21 cellular contexts compared by ENCODE assay signal in the genomic region with DNA sequence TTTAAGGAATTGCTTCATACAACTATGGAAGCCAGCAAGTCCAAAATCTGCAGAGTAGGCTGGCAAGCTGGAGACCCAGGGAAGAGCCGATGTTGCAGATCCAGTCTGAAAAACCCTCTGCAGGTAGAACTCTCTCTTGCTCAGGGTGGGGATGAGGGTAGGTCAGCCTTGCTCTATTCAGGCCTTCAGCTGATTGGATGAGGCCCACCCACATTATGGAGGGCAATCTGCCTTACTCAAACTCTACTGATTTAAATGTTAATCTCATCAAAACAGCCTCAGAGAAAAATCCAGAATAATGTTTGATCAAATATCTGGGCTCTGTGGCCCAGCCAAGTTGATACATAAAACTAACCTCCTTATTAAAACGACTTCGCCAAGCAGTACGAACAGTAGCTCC.
"Had no signal": no experiment of that assay in that cellular context is flagged by ENCODE, and none has a peak within 500 bp of the region (broad histone marks: within the 10 kb centered on the region; RNA-seq: fewer than 3 reads in every experiment).

No MANE protein-coding gene starts in this region.

- H3K4me1 Mint-ChIP-seq: naive thymus-derived CD8-positive, alpha-beta T cell; neural progenitor cell had no signal

- H3K4me1 ChIP-seq: neural progenitor cell, right lobe of liver, upper lobe of right lung had no signal

- H3K27ac ChIP-seq: coronary artery, foreskin keratinocyte, left lung, neural progenitor cell, right lobe of liver, upper lobe of right lung had no signal

- H3K36me3 Mint-ChIP-seq: activated naive CD4-positive, alpha-beta T cell treated with anti-CD3 and anti-CD28 coated beads, Interleukin-2, amount 10 ng/mL, durations not matched to agents 7 days and 5 days; mesothelial cell of epicardium; naive thymus-derived CD8-positive, alpha-beta T cell; neural progenitor cell had no signal

- ATAC-seq: activated T-cell treated with anti-CD3 and anti-CD28 coated beads, Interleukin-2, amount 50 U/mL, for 72 hours; left lung; naive thymus-derived CD8-positive, alpha-beta T cell; right lobe of liver; upper lobe of right lung had no signal

- H3K27ac Mint-ChIP-seq: activated CD4-positive, alpha-beta T cell treated with anti-CD3 and anti-CD28 coated beads, Interleukin-2, amount 10 ng/mL, durations not matched to agents 7 days and 5 days; activated naive CD4-positive, alpha-beta T cell treated with anti-CD3 and anti-CD28 coated beads, Interleukin-2, amount 10 ng/mL, durations not matched to agents 7 days and 5 days; activated T-cell treated with anti-CD3 and anti-CD28 coated beads, Interleukin-2, amount 50 U/mL, for 72 hours; mesothelial cell of epicardium; naive thymus-derived CD8-positive, alpha-beta T cell; neural progenitor cell; T-helper 1 cell treated with Interleukin-12 subunit alpha and Interleukin-12 subunit beta and Interleukin-4 antibody, amounts not matched to agents 30 μg/mL and 1 μg/mL, for 36 hours had no signal

- DNase-seq: activated CD4-positive, alpha-beta T cell treated with anti-CD3 and anti-CD28 coated beads, Interleukin-2, amount 10 ng/mL, durations not matched to agents 7 days and 5 days; activated effector memory CD4-positive, alpha-beta T cell treated with anti-CD3 and anti-CD28 coated beads, Interleukin-2, amount 50 U/mL, for 16 hours; activated naive CD4-positive, alpha-beta T cell treated with anti-CD3 and anti-CD28 coated beads, Interleukin-2, amount 10 ng/mL, durations not matched to agents 7 days and 5 days; activated T-cell treated with anti-CD3 and anti-CD28 coated beads, Interleukin-2, amount 50 U/mL, for 72 hours; amygdala; cerebellar nuclear complex; erythroblast; left lung; naive thymus-derived CD8-positive, alpha-beta T cell; right lobe of liver; stimulated activated CD4-positive, alpha-beta T cell treated with anti-CD3 and anti-CD28 coated beads, Interleukin-2, amount 100 ng/mL, for 48 hours; stimulated activated CD8-positive, alpha-beta memory T cell treated with anti-CD3 and anti-CD28 coated beads, Interleukin-4, amount 100 ng/mL, for 48 hours; stimulated activated naive CD4-positive, alpha-beta T cell; T1000; upper lobe of right lung had no signal

- H3K36me3 ChIP-seq: left lung, neural progenitor cell, right lobe of liver, upper lobe of right lung had no signal

- H3K27me3 ChIP-seq: foreskin keratinocyte, left lung, neural progenitor cell, right lobe of liver, upper lobe of right lung had no signal

- H3K4me3 ChIP-seq: coronary artery, left lung, lung, neural progenitor cell, right lobe of liver, upper lobe of right lung had no signal

- H3K9me3 ChIP-seq: left lung, right lobe of liver, upper lobe of right lung had no signal

- H3K9me3 Mint-ChIP-seq: naive thymus-derived CD8-positive, alpha-beta T cell; T-helper 1 cell treated with Interleukin-12 subunit alpha and Interleukin-12 subunit beta and Interleukin-4 antibody, amounts not matched to agents 30 μg/mL and 1 μg/mL, for 36 hours had no signal

- H3K4me2 ChIP-seq: neural progenitor cell had no signal

- H3K4me3 Mint-ChIP-seq: activated CD4-positive, alpha-beta T cell treated with anti-CD3 and anti-CD28 coated beads, Interleukin-2, amount 10 ng/mL, durations not matched to agents 7 days and 5 days; activated naive CD4-positive, alpha-beta T cell treated with anti-CD3 and anti-CD28 coated beads, Interleukin-2, amount 10 ng/mL, durations not matched to agents 7 days and 5 days; activated T-cell treated with anti-CD3 and anti-CD28 coated beads, Interleukin-2, amount 50 U/mL, for 72 hours; mesothelial cell of epicardium; naive thymus-derived CD8-positive, alpha-beta T cell; neural progenitor cell; T-helper 1 cell treated with Interleukin-12 subunit alpha and Interleukin-12 subunit beta and Interleukin-4 antibody, amounts not matched to agents 30 μg/mL and 1 μg/mL, for 36 hours had no signal

- H3K9ac ChIP-seq: neural progenitor cell had no signal

- H2AFZ ChIP-seq: neural progenitor cell had no signal
